Comparison of ENCODE assay signal across 29 cellular contexts in the genomic region with DNA sequence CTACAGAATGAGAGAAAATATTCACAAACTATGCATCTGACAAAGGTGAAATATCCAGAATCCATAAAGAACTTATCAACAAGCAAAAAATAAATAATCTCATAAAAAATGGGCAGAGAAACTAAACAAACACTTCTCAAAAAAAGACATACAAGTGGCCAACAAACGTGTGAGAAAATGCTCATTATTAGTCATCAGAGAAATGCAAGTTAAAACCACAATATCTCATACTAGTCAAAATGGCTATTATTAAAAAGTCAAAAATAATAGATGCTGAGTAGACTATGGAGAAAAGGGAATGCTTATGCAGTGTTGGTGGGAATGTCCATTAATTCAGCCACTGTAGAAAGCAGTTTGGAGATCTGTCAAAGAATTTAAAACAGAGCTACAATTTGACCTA.
DNase-seq lines count a peak whose midpoint lies in the region; ATAC-seq, FAIRE-seq and TF ChIP-seq lines count a peak whose summit lies in the region.
"Had no signal": no experiment of that assay in that cellular context is flagged by ENCODE, and none has a peak within 500 bp of the region (broad histone marks: within the 10 kb centered on the region; RNA-seq: fewer than 3 reads in every experiment).

No MANE protein-coding gene starts in this region.

- H3K4me1 ChIP-seq in mesendoderm (ENCODE audit: control insufficient read depth, low read depth, low read length) (no peaks in the 10 kb centered on the region), gastrocnemius medialis (no peaks in the 10 kb centered on the region)
- H3K4me1 ChIP-seq: BLaER1 had no signal

- in situ Hi-C loops in gastrocnemius medialis (cut with MboI; ENCODE audit: low sequenced_read_pairs in 4 of 4), result no loop called here

- peak; percentile 24 for FAIRE-seq in islet of Langerhans (lab: Jason Lieb, UNC)

- H2BK5ac ChIP-seq in mesendoderm (ENCODE audit: low read length), result no peak overlapping the region

- H2BK120ac ChIP-seq in mesendoderm (ENCODE audit: low read depth, low read length), result no peak overlapping the region

- no peaks in the 10 kb centered on the region for H3K79me2 ChIP-seq in mesendoderm (ENCODE audit: control insufficient read depth, insufficient read depth, low read length)

- intact Hi-C loops in gastrocnemius medialis (cut with DNase I; ENCODE audit: low total_unique reads), result no loop called here

- H3K36me3 ChIP-seq in mesendoderm (ENCODE audit: control insufficient read depth, insufficient read depth, low read length) (no peaks in the 10 kb centered on the region), gastrocnemius medialis (no peaks in the 10 kb centered on the region)
- H3K36me3 ChIP-seq: BLaER1 had no signal

- H3K23ac ChIP-seq in mesendoderm (ENCODE audit: low read length), result no peak overlapping the region

- no CpG with 5 or more reads among the region's 1 CpG for WGBS in mesendoderm (ENCODE audit: extremely low coverage, insufficient coverage, low lambda C conversion rate)

- TF ChIP-seq CTCF in gastrocnemius medialis (IDR thresholded peaks at IDR 0.05 in 4 of 5, conservative IDR thresholded peaks at IDR 0.05 in 1 of 5), result no peak

- H3K27ac ChIP-seq in mesendoderm (ENCODE audit: low read depth, low read length) (no peak overlapping the region), gastrocnemius medialis (no peak overlapping the region)
- H3K27ac ChIP-seq: BLaER1 had no signal

- H3K27me3 ChIP-seq in mesendoderm (ENCODE audit: insufficient read depth, low read length, poor library complexity), result no peaks in the 10 kb centered on the region
- H3K27me3 ChIP-seq in gastrocnemius medialis, result no peaks in the 10 kb centered on the region
- H3K27me3 ChIP-seq: BLaER1 had no signal

- no peak overlapping the region for H3K56ac ChIP-seq in mesendoderm (ENCODE audit: low read length)

- DNase-seq in mesendoderm (no peak), gastrocnemius medialis (no peak), T-helper 1 cell (no peak)
- DNase-seq: activated CD4-positive, alpha-beta memory T cell treated with anti-CD3 and anti-CD28 coated beads for 36 hours; activated CD4-positive, CD25-positive, alpha-beta regulatory T cell treated with anti-CD3 and anti-CD28 coated beads, Interleukin-2, amount 50 U/mL, for 72 hours; activated CD8-positive, alpha-beta memory T cell treated with anti-CD3 and anti-CD28 coated beads, Interleukin-2, amount 50 U/mL, for 4 hours; activated naive CD4-positive, alpha-beta T cell; caudate nucleus; cortex of kidney; effector memory CD8-positive, alpha-beta T cell; erythroblast; glutamatergic neuron; GOT3; KG1; MM.1S; NCI-H2029 treated with DMSO at 0.1 percent for 48 hours; NCI-H524 treated with DMSO at 0.1 percent for 48 hours; nephron progenitor cell; SK-N-SH; trophoblast cell had no signal

- no peak overlapping the region for H4K8ac ChIP-seq in mesendoderm (ENCODE audit: low read depth, low read length)

- ATAC-seq in GM18868 (IDR thresholded peaks at IDR 0.05; ENCODE audit: unreplicated experiment) (peak; percentile 64), HG02852 (IDR thresholded peaks at IDR 0.05; ENCODE audit: unreplicated experiment) (peak; percentile 48), HG03378 (IDR thresholded peaks at IDR 0.05; ENCODE audit: unreplicated experiment) (peak; percentile 58), gastrocnemius medialis (no peak), HG02588 (IDR thresholded peaks at IDR 0.05; ENCODE audit: unreplicated experiment) (no peak)
- ATAC-seq: effector memory CD8-positive, alpha-beta T cell; left lobe of liver; Right ventricle myocardium inferior; stimulated activated effector memory CD8-positive, alpha-beta T cell treated with anti-CD3 and anti-CD28 coated beads, Interleukin-12 subunit alpha, Interleukin-12 subunit beta, amount 100 ng/mL, for 72 hours had no signal

- H3K18ac ChIP-seq in mesendoderm (ENCODE audit: low read length), result no peak overlapping the region

- H3K9ac ChIP-seq in mesendoderm (ENCODE audit: low read length), result no peak overlapping the region
- H3K9ac ChIP-seq: BLaER1, SK-N-SH had no signal

- H2BK15ac ChIP-seq in mesendoderm (replicated peaks; ENCODE audit: low read depth), result no peak overlapping the region

- no peak overlapping the region for H3K4ac ChIP-seq in mesendoderm (ENCODE audit: low read depth, low read length)

- H3K4me3 ChIP-seq in mesendoderm (ENCODE audit: low read length) (no peak overlapping the region), gastrocnemius medialis (no peak overlapping the region)
- H3K4me3 ChIP-seq: BLaER1 had no signal

- no peak for TF ChIP-seq POLR2A in gastrocnemius medialis (IDR thresholded peaks at IDR 0.05)

- H3K9me3 ChIP-seq in gastrocnemius medialis, result no peaks in the 10 kb centered on the region
- H3K9me3 ChIP-seq: SK-N-SH had no signal

- H3K79me1 ChIP-seq in mesendoderm (ENCODE audit: low read length), result no peaks in the 10 kb centered on the region

- no peak overlapping the region for H3K4me2 ChIP-seq in mesendoderm (ENCODE audit: low read length)
- H3K4me2 ChIP-seq: BLaER1, SK-N-SH had no signal

- no peak overlapping the region for H2AK5ac ChIP-seq in mesendoderm (ENCODE audit: low read length)

- no peak overlapping the region for H4K5ac ChIP-seq in mesendoderm (ENCODE audit: low read length)

Comparison
In these comparisons a context has a peak if more than half of its experiments do, and no peak if none do; other contexts are left out.
1. ATAC-seq: peak in GM18868 (single experiment), HG02852 (single experiment) and HG03378 (single experiment); none in gastrocnemius medialis (0 of 2) and HG02588 (single experiment).